In genomic region chr12:103279444-103279843, GRCh38 we compare ENCODE assay signal across 11 cellular contexts.
DNase-seq lines count a peak whose midpoint lies in the region; ATAC-seq lines count a peak whose summit lies in the region.
"Had no signal": no experiment of that assay in that cellular context is flagged by ENCODE, and none has a peak within 500 bp of the region (broad histone marks: within the 10 kb centered on the region; RNA-seq: fewer than 3 reads in every experiment).

No MANE protein-coding gene starts in this region.

- DNase-seq in DMS53 treated with DMSO at 0.1 percent for 48 hours (lab: John Stamatoyannopoulos, UW; ENCODE audit: unreplicated experiment) (peak; percentile 65), NCI-H146 treated with DMSO at 0.1 percent for 48 hours (lab: John Stamatoyannopoulos, UW; ENCODE audit: unreplicated experiment) (peak; percentile 34), HuH-7 (ENCODE audit: low spot score) (no peak), NCI-H82 treated with DMSO at 0.1 percent for 48 hours (lab: John Stamatoyannopoulos, UW; ENCODE audit: unreplicated experiment) (no peak), AG20443 (ENCODE audit: low spot score) (no peak)
- no peak for DNase-seq in activated CD4-positive, alpha-beta memory T cell treated with anti-CD3 and anti-CD28 coated beads for 36 hours
- DNase-seq: midbrain; SJCRH30; stimulated activated CD4-positive, alpha-beta T cell treated with anti-CD3 and anti-CD28 coated beads, Interleukin-2, amount 100 ng/mL, for 24 hours had no signal

- no peak overlapping the region for H3K4me3 Mint-ChIP-seq in activated CD4-positive, alpha-beta memory T cell treated with anti-CD3 and anti-CD28 coated beads for 36 hours

- peak; percentile 84 for ATAC-seq in GM19025 (IDR thresholded peaks at IDR 0.05; ENCODE audit: low read depth, unreplicated experiment)
- peak; percentile 88 for ATAC-seq in HG02852 (IDR thresholded peaks at IDR 0.05; ENCODE audit: unreplicated experiment)

- H3K4me1 Mint-ChIP-seq in activated CD4-positive, alpha-beta memory T cell treated with anti-CD3 and anti-CD28 coated beads for 36 hours (ENCODE audit: low read depth), result peaks cover 7% of the 10 kb centered on the region

- POLR2A ChIA-PET in activated CD4-positive, alpha-beta memory T cell treated with anti-CD3 and anti-CD28 coated beads for 36 hours (lab: Charles Lee), result no interaction called here

- H3K36me3 Mint-ChIP-seq in activated CD4-positive, alpha-beta memory T cell treated with anti-CD3 and anti-CD28 coated beads for 36 hours, result no peaks in the 10 kb centered on the region

- CTCF ChIA-PET in activated CD4-positive, alpha-beta memory T cell treated with anti-CD3 and anti-CD28 coated beads for 36 hours (lab: Charles Lee), result no interaction called here

- no peaks in the 10 kb centered on the region for H3K27me3 Mint-ChIP-seq in activated CD4-positive, alpha-beta memory T cell treated with anti-CD3 and anti-CD28 coated beads for 36 hours

- H3K9me3 Mint-ChIP-seq in activated CD4-positive, alpha-beta memory T cell treated with anti-CD3 and anti-CD28 coated beads for 36 hours, result no peaks in the 10 kb centered on the region

- intact Hi-C loops in activated CD4-positive, alpha-beta memory T cell treated with anti-CD3 and anti-CD28 coated beads for 36 hours (cut with micrococcal nuclease), result loop anchor here (1.0 kb wide), 2 partner anchors 221 to 226 kb away; no protein-coding TSS in a partner anchor

- no peak overlapping the region for H3K27ac Mint-ChIP-seq in activated CD4-positive, alpha-beta memory T cell treated with anti-CD3 and anti-CD28 coated beads for 36 hours

Comparison
In these comparisons a context has a peak if more than half of its experiments do, and no peak if none do; other contexts are left out.
1. DNase-seq: peak in DMS53 treated with DMSO at 0.1 percent for 48 hours (single experiment) and NCI-H146 treated with DMSO at 0.1 percent for 48 hours (single experiment); none in HuH-7 (single experiment), NCI-H82 treated with DMSO at 0.1 percent for 48 hours (single experiment), AG20443 (single experiment) and activated CD4-positive, alpha-beta memory T cell treated with anti-CD3 and anti-CD28 coated beads for 36 hours (single experiment).